Comparison of ENCODE assay signal across 8 cellular contexts in the genomic region with DNA sequence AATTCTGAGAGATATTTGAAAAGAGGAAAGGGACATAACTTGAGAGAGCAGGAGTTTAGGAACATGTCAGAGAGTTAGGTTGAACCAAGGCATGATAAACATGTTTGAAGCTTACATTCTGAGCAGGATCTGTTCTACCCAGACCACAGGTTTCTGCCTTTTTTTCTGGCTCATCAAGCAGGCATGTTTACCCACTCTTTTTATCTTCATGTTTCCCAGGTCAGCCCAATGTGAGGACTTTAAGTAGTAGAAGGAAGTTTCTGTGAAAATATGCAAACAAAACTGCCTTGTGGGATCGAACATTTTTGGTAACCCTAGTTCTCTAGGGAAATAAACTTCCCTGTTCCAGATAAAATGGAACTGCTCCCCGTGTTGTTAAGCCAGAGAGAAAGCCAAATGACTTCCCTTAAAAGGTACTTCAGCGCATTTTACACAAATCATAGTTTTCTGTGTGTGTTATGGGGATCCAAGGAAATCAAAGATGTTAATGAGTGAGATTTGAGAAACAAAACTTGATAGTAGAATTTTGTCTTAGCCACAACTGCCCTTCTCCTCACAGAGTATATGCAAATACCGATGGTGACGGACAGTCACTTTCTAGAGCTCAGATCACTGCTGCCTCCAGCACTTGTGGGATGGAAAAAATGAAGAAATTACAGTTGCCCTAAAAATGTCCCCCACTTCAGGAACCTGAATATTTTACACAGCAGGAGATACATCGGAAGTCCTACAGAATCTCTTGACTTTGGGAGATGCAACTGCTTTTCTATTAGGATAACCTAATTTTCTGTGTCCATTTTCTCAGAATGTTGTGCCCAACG. TPM values are rescaled to one million over a fixed set of nuclear protein-coding genes. Genes with fewer than 3 reads are reported as not detected.
DNase-seq lines count a peak whose midpoint lies in the region; ATAC-seq and TF ChIP-seq lines count a peak whose summit lies in the region.

No MANE protein-coding gene starts in this region.

- no peaks in the 10 kb centered on the region for H3K27me3 ChIP-seq in NT2/D1 (ENCODE audit: insufficient read depth, insufficient read length)
- no peaks in the 10 kb centered on the region for H3K27me3 ChIP-seq in mononuclear cell (ENCODE audit: insufficient read depth, low read length)

- H3K9me3 ChIP-seq in NT2/D1 (ENCODE audit: insufficient read depth, low read length) (no peaks in the 10 kb centered on the region), mononuclear cell (ENCODE audit: low read depth, low read length) (no peaks in the 10 kb centered on the region)

- peak overlapping the region; percentile 86 for H3K4me3 ChIP-seq in AG09309 (ENCODE audit: control insufficient read depth, low read depth, low read length)
- H3K4me3 ChIP-seq in NT2/D1 (ENCODE audit: insufficient read length, low read depth) = peak overlapping the region; percentile 84
- peak overlapping the region; percentile 95 for H3K4me3 ChIP-seq in coronary artery
- peak overlapping the region; percentile 89 for H3K4me3 ChIP-seq in mononuclear cell (ENCODE audit: low read length)

- ATAC-seq in GM19438 (IDR thresholded peaks at IDR 0.05; ENCODE audit: low read depth, unreplicated experiment) = peak; percentile 30

- DNase-seq in AG09309 (ENCODE audit: low read depth) (no peak), NT2/D1 (ENCODE audit: low read depth, low spot score) (no peak), coronary artery (ENCODE audit: low spot score) (no peak), mesenteric fat pad (ENCODE audit: low spot score) (no peak), NCI-H226 (no peak), activated gamma-delta T cell treated with Interleukin-2 at 50 U/mL for 16 hours (no peak)

- peak overlapping the region; percentile 91 to 98 for H3K27ac ChIP-seq in coronary artery

- no peak for TF ChIP-seq CTCF in AG09309 (IDR thresholded peaks at IDR 0.05; ENCODE audit: control insufficient read depth, insufficient read depth, low read depth, low read length, missing control alignments)
- TF ChIP-seq CTCF in coronary artery (IDR thresholded peaks at IDR 0.05) = no peak

- peak overlapping the region; percentile 84 for H3K9ac ChIP-seq in NT2/D1 (ENCODE audit: insufficient read length, low read depth)

- H3K36me3 ChIP-seq in NT2/D1 (ENCODE audit: insufficient read depth, insufficient read length, low read length) = no peaks in the 10 kb centered on the region

- no peaks in the 10 kb centered on the region for H3K4me1 ChIP-seq in NT2/D1 (ENCODE audit: insufficient read depth, insufficient read length)
- H3K4me1 ChIP-seq in mononuclear cell (ENCODE audit: insufficient read depth, low read length) = peaks cover 45% of the 10 kb centered on the region

RNA-seq across cellular contexts. Expression of a gene that starts 0.8 kb away (rescaled TPM):
- total RNA-seq in mononuclear cell = 99.5 TPM
- total RNA-seq in mesenteric fat pad = 78.9 TPM

RNA-seq across cellular contexts. Expression of a gene that starts 23.2 kb away (rescaled TPM):
- total RNA-seq in mononuclear cell (4.3 TPM), mesenteric fat pad (5.8 TPM)

RNA-seq across cellular contexts. Expression of a gene that starts 23.7 kb away (rescaled TPM):
- total RNA-seq in mononuclear cell (22.4 TPM), mesenteric fat pad (8.5 TPM)

RNA-seq across cellular contexts. Expression of a gene that starts 41.0 kb away (rescaled TPM):
- 1.6 TPM for total RNA-seq in mononuclear cell
- 0.87 TPM for total RNA-seq in mesenteric fat pad

RNA-seq across cellular contexts. Expression of a gene that starts 50.9 kb away (rescaled TPM):
- 4.1 TPM for total RNA-seq in mononuclear cell
- total RNA-seq in mesenteric fat pad = 44.3 TPM
